8 cellular contexts compared by ENCODE assay signal in the genomic region with DNA sequence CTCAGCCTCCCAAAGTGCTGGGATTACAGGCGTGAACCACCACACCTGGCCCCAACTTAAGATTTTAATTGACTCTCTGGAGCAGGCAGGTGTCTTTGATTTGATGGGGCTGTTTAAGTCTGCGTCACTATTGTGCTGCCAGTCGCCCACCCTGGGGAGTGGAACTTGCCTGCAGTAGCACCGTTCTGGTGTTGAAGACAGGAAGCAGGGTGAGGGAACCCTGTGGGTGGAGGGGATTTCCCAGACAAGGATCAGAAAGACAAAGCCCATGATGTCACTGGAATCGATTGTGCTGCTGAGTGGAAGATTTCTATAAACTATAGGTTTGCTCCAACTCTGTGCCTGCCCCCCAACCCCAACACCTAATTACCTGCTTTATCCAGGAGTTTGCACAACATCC. TPM values are rescaled to one million over a fixed set of nuclear protein-coding genes. Genes with fewer than 3 reads are reported as not detected.
DNase-seq lines count a peak whose midpoint lies in the region; ATAC-seq and TF ChIP-seq lines count a peak whose summit lies in the region.

No MANE protein-coding gene starts in this region.

- H2AFZ ChIP-seq in Loucy (ENCODE audit: low read length), result no peak overlapping the region

- no peaks in the 10 kb centered on the region for H3K9me3 Mint-ChIP-seq in activated T-helper 1 cell treated with anti-CD3 and anti-CD28 coated beads, Interleukin-12 subunit alpha, Interleukin-12 subunit beta, Interleukin-2, Interleukin-4 antibody, amounts not matched to agents 30 ng/mL and 10 ng/mL and 1 ng/mL, durations not matched to agents 14 hours and 24 hours and 36 hours

- DNase-seq in GM13976 (ENCODE audit: low spot score), result peak; percentile 61
- peak; percentile 41 for DNase-seq in activated T-helper 1 cell treated with anti-CD3 and anti-CD28 coated beads, Interleukin-12 subunit alpha, Interleukin-12 subunit beta, Interleukin-2, Interleukin-4 antibody, amounts not matched to agents 30 ng/mL and 10 ng/mL and 1 ng/mL, durations not matched to agents 14 hours and 24 hours and 36 hours (ENCODE audit: low spot score)
- DNase-seq in stimulated activated CD4-positive, alpha-beta T cell treated with anti-CD3 and anti-CD28 coated beads, Interleukin-4, amount 100 ng/mL, for 4 hours, result peak; percentile 58 to 88
- no peak for DNase-seq in left cardiac atrium
- no peak for DNase-seq in NCI-H1694 treated with DMSO at 0.1 percent for 48 hours (lab: John Stamatoyannopoulos, UW)

- ATAC-seq in left cardiac atrium (no peak), HG02840 (IDR thresholded peaks at IDR 0.05; ENCODE audit: low FRiP score, unreplicated experiment) (no peak), HG03457 (IDR thresholded peaks at IDR 0.05; ENCODE audit: unreplicated experiment) (no peak)

- no peaks in the 10 kb centered on the region for H3K79me2 ChIP-seq in Loucy (ENCODE audit: insufficient read depth, low read length)

- no peak overlapping the region for H3K4me3 Mint-ChIP-seq in activated T-helper 1 cell treated with anti-CD3 and anti-CD28 coated beads, Interleukin-12 subunit alpha, Interleukin-12 subunit beta, Interleukin-2, Interleukin-4 antibody, amounts not matched to agents 30 ng/mL and 10 ng/mL and 1 ng/mL, durations not matched to agents 14 hours and 24 hours and 36 hours

- H3K9ac ChIP-seq in Loucy (ENCODE audit: low read depth, low read length, poor library complexity, severe bottlenecking), result no peak overlapping the region

- no peaks in the 10 kb centered on the region for H3F3A ChIP-seq in Loucy (ENCODE audit: low read depth)

- in situ Hi-C loops in GM13976 (cut with MboI; ENCODE audit: low sequenced_read_pairs, unreplicated experiment), result no loop called here

- no peaks in the 10 kb centered on the region for H4K20me1 ChIP-seq in Loucy (ENCODE audit: insufficient read depth, low read length, poor library complexity, severe bottlenecking)

- H3K36me3 Mint-ChIP-seq in activated T-helper 1 cell treated with anti-CD3 and anti-CD28 coated beads, Interleukin-12 subunit alpha, Interleukin-12 subunit beta, Interleukin-2, Interleukin-4 antibody, amounts not matched to agents 30 ng/mL and 10 ng/mL and 1 ng/mL, durations not matched to agents 14 hours and 24 hours and 36 hours (ENCODE audit: low read depth), result peaks cover 19% of the 10 kb centered on the region

- H3K27ac Mint-ChIP-seq in activated T-helper 1 cell treated with anti-CD3 and anti-CD28 coated beads, Interleukin-12 subunit alpha, Interleukin-12 subunit beta, Interleukin-2, Interleukin-4 antibody, amounts not matched to agents 30 ng/mL and 10 ng/mL and 1 ng/mL, durations not matched to agents 14 hours and 24 hours and 36 hours, result peak overlapping the region; percentile 5

- peaks cover 39% of the 10 kb centered on the region for H3K4me1 Mint-ChIP-seq in activated T-helper 1 cell treated with anti-CD3 and anti-CD28 coated beads, Interleukin-12 subunit alpha, Interleukin-12 subunit beta, Interleukin-2, Interleukin-4 antibody, amounts not matched to agents 30 ng/mL and 10 ng/mL and 1 ng/mL, durations not matched to agents 14 hours and 24 hours and 36 hours (ENCODE audit: low read depth)

- intact Hi-C loops in activated T-helper 1 cell treated with anti-CD3 and anti-CD28 coated beads, Interleukin-12 subunit alpha, Interleukin-12 subunit beta, Interleukin-2, Interleukin-4 antibody, amounts not matched to agents 30 ng/mL and 10 ng/mL and 1 ng/mL, durations not matched to agents 14 hours and 24 hours and 36 hours (cut with micrococcal nuclease), result loop anchor here (1.0 to 2.0 kb wide), 2 partner anchors 30 to 650 kb away; no protein-coding TSS in a partner anchor
- intact Hi-C loops in left cardiac atrium (cut with DNase I), result loop anchor here (10.0 kb wide), 2 partner anchors 114 to 784 kb away; no protein-coding TSS in a partner anchor

- H3K9me3 ChIP-seq in Loucy (ENCODE audit: insufficient read depth, low read depth, low read length), result no peaks in the 10 kb centered on the region

- H3K27me3 Mint-ChIP-seq in activated T-helper 1 cell treated with anti-CD3 and anti-CD28 coated beads, Interleukin-12 subunit alpha, Interleukin-12 subunit beta, Interleukin-2, Interleukin-4 antibody, amounts not matched to agents 30 ng/mL and 10 ng/mL and 1 ng/mL, durations not matched to agents 14 hours and 24 hours and 36 hours (ENCODE audit: insufficient read depth), result no peaks in the 10 kb centered on the region

- H3K4me2 ChIP-seq in Loucy (ENCODE audit: low read depth, low read length, poor library complexity, severe bottlenecking), result peak overlapping the region; percentile 35

- TF ChIP-seq CTCF in GM13976 (IDR thresholded peaks at IDR 0.05; ENCODE audit: borderline replicate concordance, control extremely low read depth, extremely low read depth, insufficient read depth, missing control alignments) (no peak), Loucy (conservative IDR thresholded peaks at IDR 0.05; ENCODE audit: low read length) (no peak)

- H3K4me3 ChIP-seq in Loucy (ENCODE audit: low read length, poor library complexity, severe bottlenecking), result no peak overlapping the region

- no peaks in the 10 kb centered on the region for H3K36me3 ChIP-seq in Loucy (ENCODE audit: insufficient read depth, low read length)

- no peaks in the 10 kb centered on the region for H3K9me2 ChIP-seq in Loucy (replicated peaks; ENCODE audit: low read depth, low read length)

- H3K4me1 ChIP-seq in Loucy (ENCODE audit: insufficient read depth, low read length, poor library complexity, severe bottlenecking), result peaks cover 3% of the 10 kb centered on the region

- no peaks in the 10 kb centered on the region for H3K27me3 ChIP-seq in Loucy (ENCODE audit: insufficient read depth, low read length, poor library complexity, severe bottlenecking)

RNA-seq across cellular contexts. Expression of a gene that starts 11.0 kb away (rescaled TPM):
- 0.93 and 1.6 TPM in 2 replicates for total RNA-seq in activated T-helper 1 cell treated with anti-CD3 and anti-CD28 coated beads, Interleukin-12 subunit alpha, Interleukin-12 subunit beta, Interleukin-2, Interleukin-4 antibody, amounts not matched to agents 30 ng/mL and 10 ng/mL and 1 ng/mL, durations not matched to agents 14 hours and 24 hours and 36 hours
- total RNA-seq in left cardiac atrium, result under 1 TPM; 0.41 to 0.55 TPM

Comparison
In these comparisons a context has a peak if more than half of its experiments do, and no peak if none do; other contexts are left out.
1. DNase-seq: peak in GM13976 (single experiment), activated T-helper 1 cell treated with anti-CD3 and anti-CD28 coated beads, Interleukin-12 subunit alpha, Interleukin-12 subunit beta, Interleukin-2, Interleukin-4 antibody, amounts not matched to agents 30 ng/mL and 10 ng/mL and 1 ng/mL, durations not matched to agents 14 hours and 24 hours and 36 hours (single experiment) and stimulated activated CD4-positive, alpha-beta T cell treated with anti-CD3 and anti-CD28 coated beads, Interleukin-4, amount 100 ng/mL, for 4 hours (2 of 2); none in left cardiac atrium (single experiment) and NCI-H1694 treated with DMSO at 0.1 percent for 48 hours (single experiment).